ENCODE assay signal across 8 cellular contexts in genomic region chr13:48400820-48401219, GRCh38. TPM values are rescaled to one million over a fixed set of nuclear protein-coding genes. Genes with fewer than 3 reads are reported as not detected.
A peak's percentile ranks its signal among the peaks of the same experiment; 100 is the strongest.
DNase-seq lines count a peak whose midpoint lies in the region; ATAC-seq, FAIRE-seq and TF ChIP-seq lines count a peak whose summit lies in the region.

No MANE protein-coding gene starts in this region.

- no peak overlapping the region for H3K9ac ChIP-seq in IMR-90 (ENCODE audit: low read depth, low read length)
- no peak overlapping the region for H3K9ac ChIP-seq in GM12878 (ENCODE audit: control insufficient read depth, insufficient read depth, low read length)

- TF ChIP-seq POLR2A in IMR-90 (IDR thresholded peaks at IDR 0.05; ENCODE audit: low read depth, low read length) (no peak), GM12878 (IDR thresholded peaks at IDR 0.05; ENCODE audit: low read depth, low read length) (no peak)

- H2AFZ ChIP-seq in IMR-90 (replicated peaks; ENCODE audit: low read length, poor library complexity) (no peak overlapping the region), GM12878 (ENCODE audit: control insufficient read depth, low read depth, low read length) (no peak overlapping the region)

- ATAC-seq in GM18519 (IDR thresholded peaks at IDR 0.05; ENCODE audit: low FRiP score, unreplicated experiment) (peak; percentile 66), IMR-90 (ENCODE audit: low read depth) (peak; percentile 80), GM12878 (peak; percentile 73), lung (ENCODE audit: insufficient read depth, low FRiP score) (peak; percentile 75), GM21576 (IDR thresholded peaks at IDR 0.05; ENCODE audit: unreplicated experiment) (no peak), GM21515 (IDR thresholded peaks at IDR 0.05; ENCODE audit: unreplicated experiment) (no peak)

- H2BK15ac ChIP-seq in IMR-90 (ENCODE audit: low read depth, low read length): no peak overlapping the region

- no peak for TF ChIP-seq RAD21 in IMR-90 (IDR thresholded peaks at IDR 0.05; ENCODE audit: low read length)
- peak; percentile 35 for TF ChIP-seq RAD21 in GM12878 (IDR thresholded peaks at IDR 0.05; ENCODE audit: insufficient read depth, low read depth, low read length)

- H3K27me3 ChIP-seq in IMR-90 (ENCODE audit: control insufficient read depth, insufficient read depth, low read length) (no peaks in the 10 kb centered on the region), GM12878 (replicated peaks in 1 of 2; ENCODE audit: control insufficient read depth in 2 of 2, insufficient read depth in 2 of 2, low read length in 1 of 2) (no peaks in the 10 kb centered on the region), lung (ENCODE audit: control insufficient read depth, insufficient read depth) (no peaks in the 10 kb centered on the region)

- no peak overlapping the region for H3K56ac ChIP-seq in IMR-90 (ENCODE audit: extremely low read depth, insufficient read depth, low read length)

- no peak overlapping the region for H2AK5ac ChIP-seq in IMR-90 (ENCODE audit: low read depth, low read length)

- peaks cover 3 to 19% of the 10 kb centered on the region in 2 experiments; a peak in 2 of 4 replicates for H3K79me1 ChIP-seq in IMR-90 (ENCODE audit: low read depth in 1 of 2, low read length in 2 of 2)

- CTCF ChIA-PET in IMR-90 (lab: Yijun Ruan, JAX) (interaction anchor here (0.6 to 0.9 kb wide), 2 partner anchors 17 to 170 kb away, joined by 3 read pairs; no protein-coding TSS in a partner anchor), GM12878 (lab: Yijun Ruan, JAX) (interaction anchor here (1.0 to 3.4 kb wide), 7 partner anchors 12 to 180 kb away, joined by 3 to 52 read pairs (median 5); partner anchors contain the start of genes LPAR6 and RCBTB2)

- H3K23ac ChIP-seq in IMR-90 (ENCODE audit: low read depth, low read length): no peak overlapping the region

- H3K9me1 ChIP-seq in IMR-90 (ENCODE audit: insufficient read depth, low read length): no peaks in the 10 kb centered on the region

- no peaks in the 10 kb centered on the region for H4K20me1 ChIP-seq in IMR-90 (ENCODE audit: insufficient read depth, low read length)
- H4K20me1 ChIP-seq in GM12878 (ENCODE audit: control insufficient read depth, insufficient read depth): no peaks in the 10 kb centered on the region

- H3K4ac ChIP-seq in IMR-90 (ENCODE audit: low read depth, low read length): no peak overlapping the region

- H3K4me3 ChIP-seq in IMR-90 (ENCODE audit: insufficient read depth, low read depth, low read length): no peak overlapping the region
- no peak overlapping the region for H3K4me3 ChIP-seq in GM12878
- H3K4me3 ChIP-seq in lung: no peak overlapping the region

- no peaks in the 10 kb centered on the region for H3K9me3 ChIP-seq in IMR-90 (ENCODE audit: control insufficient read depth, insufficient read depth, low read length)
- H3K9me3 ChIP-seq in GM12878 (replicated peaks; ENCODE audit: control insufficient read depth, insufficient read depth, low read length): no peaks in the 10 kb centered on the region
- no peaks in the 10 kb centered on the region for H3K9me3 ChIP-seq in lung (ENCODE audit: control insufficient read depth in 2 of 2, insufficient read depth in 1 of 2, low read length in 1 of 2)

- peaks cover 5% of the 10 kb centered on the region; the same call in 1 of the 2 replicates for H3K4me1 ChIP-seq in IMR-90 (ENCODE audit: control insufficient read depth, insufficient read depth, low read length)
- peaks cover 25% of the 10 kb centered on the region; the same call in 1 of the 2 replicates for H3K4me1 ChIP-seq in GM12878 (ENCODE audit: control insufficient read depth, insufficient read depth, low read length)
- H3K4me1 ChIP-seq in lung (ENCODE audit: control insufficient read depth in 2 of 2, insufficient read depth in 2 of 2, low read length in 2 of 2): peaks cover 0 to 8% of the 10 kb centered on the region in 2 donors

- H4K8ac ChIP-seq in IMR-90 (ENCODE audit: low read depth in 2 of 2, low read length in 2 of 2): no peak overlapping the region

- DNase-seq in IMR-90: peak; percentile 46
- peak; percentile 25 for DNase-seq in GM12878 (ENCODE audit: low read depth, low spot score)
- DNase-seq in lung (ENCODE audit: low spot score): no peak
- DNase-seq in KG1 (lab: John Stamatoyannopoulos, UW): no peak
- no peak for DNase-seq in SKM-1 treated with dmso at 0.1 percent for 144 hours (lab: John Stamatoyannopoulos, UW; ENCODE audit: unreplicated experiment)

- H3K79me2 ChIP-seq in GM12878 (ENCODE audit: control insufficient read depth, insufficient read depth, low read length): no peaks in the 10 kb centered on the region

- in situ Hi-C loops in IMR-90 (cut with MboI; ENCODE audit: low sequenced_read_pairs) (no loop called here), GM12878 (cut with MboI) (no loop called here)

- H2BK120ac ChIP-seq in IMR-90 (ENCODE audit: low read depth, low read length): no peak overlapping the region

- H2AK9ac ChIP-seq in IMR-90 (replicated peaks; ENCODE audit: low read depth, low read length, poor library complexity): no peak overlapping the region

- no CpG with 5 or more reads among the region's 1 CpG for WGBS in IMR-90 (ENCODE audit: extremely low coverage in 2 of 2, insufficient read length in 1 of 2), 2 experiments
- WGBS in GM12878 (ENCODE audit: insufficient coverage, insufficient replicate concordance, low lambda C conversion rate, missing lambda C conversion rate): 100% methylated on average over 1 of the region's 1 CpG
- WGBS in lung, 2 donors: 11 to 15% methylated on average over 1 of the region's 1 CpG

- SMC1A ChIA-PET in GM12878 (lab: Charles Lee; ENCODE audit: uncharacterized antibody, unreplicated experiment): interaction anchor here (0.7 to 3.4 kb wide), 10 partner anchors 12 to 193 kb away, joined by 3 to 47 read pairs (median 4); partner anchors contain the start of gene LPAR6

- H2BK5ac ChIP-seq in IMR-90 (ENCODE audit: low read depth, low read length, poor library complexity, severe bottlenecking): peak overlapping the region; percentile 78

- H4K91ac ChIP-seq in IMR-90 (ENCODE audit: insufficient read depth, low read depth, low read length): no peak overlapping the region

- dilution Hi-C loops in IMR-90 (cut with HindIII; ENCODE audit: low sequenced_read_pairs, unreplicated experiment): no loop called here

- H3K27ac ChIP-seq in IMR-90 (ENCODE audit: insufficient read depth, low read length): peak overlapping the region; percentile 57; the same call in 1 of the 2 replicates
- peak overlapping the region; percentile 0; the same call in 1 of the 2 replicates for H3K27ac ChIP-seq in GM12878 (ENCODE audit: control insufficient read depth, insufficient read depth)
- H3K27ac ChIP-seq in lung (ENCODE audit: low read depth in 1 of 2, low read length in 1 of 2): no peak overlapping the region

- no peak overlapping the region for H2BK20ac ChIP-seq in IMR-90 (ENCODE audit: low read depth, low read length)

- intact Hi-C loops in IMR-90 (cut with micrococcal nuclease): no loop called here
- intact Hi-C loops in GM12878 (cut with micrococcal nuclease; ENCODE audit: unreplicated experiment): no loop called here

- BruUV-seq in IMR-90 (replicated peaks; lab: Mats Ljungman, UMichigan): no TSS peak
- BruUV-seq in GM12878 (replicated peaks; lab: Mats Ljungman, UMichigan): no TSS peak

- no peak overlapping the region for H3K18ac ChIP-seq in IMR-90 (ENCODE audit: low read depth, low read length)

- H3K14ac ChIP-seq in IMR-90 (replicated peaks; ENCODE audit: low read depth, low read length): no peak overlapping the region

- H4K5ac ChIP-seq in IMR-90 (ENCODE audit: low read depth, low read length): no peak overlapping the region

- H3K36me3 ChIP-seq in IMR-90 (ENCODE audit: control insufficient read depth, insufficient read depth, low read length) (no peaks in the 10 kb centered on the region), GM12878 (ENCODE audit: control insufficient read depth in 2 of 2, insufficient read depth in 2 of 2, low read length in 1 of 2) (no peaks in the 10 kb centered on the region; a peak in 1 of 4 replicates), lung (ENCODE audit: control insufficient read depth in 2 of 2, insufficient read depth in 2 of 2, low read length in 2 of 2) (no peaks in the 10 kb centered on the region)

- POLR2A ChIA-PET in IMR-90 (lab: Charles Lee; ENCODE audit: unreplicated experiment) (no interaction called here), GM12878 (lab: Charles Lee) (no interaction called here)

- peak; percentile 47 for FAIRE-seq in GM12878 (lab: Jason Lieb, UNC)

- TF ChIP-seq CTCF in IMR-90 (conservative IDR thresholded peaks at IDR 0.05; ENCODE audit: low read depth, low read length) (no peak), GM12878 (IDR thresholded peaks at IDR 0.05 in 2 of 3, conservative IDR thresholded peaks at IDR 0.05 in 1 of 3; ENCODE audit: control insufficient read depth in 2 of 3, extremely low read depth in 1 of 3, insufficient read depth in 1 of 3, low read depth in 3 of 3, low read length in 3 of 3) (peak; percentile 2 to 44 (median 14); a peak in 1 of 6 replicates), lung (IDR thresholded peaks at IDR 0.05; ENCODE audit: control extremely low read depth, extremely low read depth) (no peak)

- RAD21 ChIA-PET in GM12878 (lab: Charles Lee; ENCODE audit: unreplicated experiment): interaction anchor here (0.8 to 3.9 kb wide), 4 partner anchors 12 to 179 kb away, joined by 3 to 70 read pairs (median 4); partner anchors contain the start of gene LPAR6

- H3K4me2 ChIP-seq in IMR-90 (ENCODE audit: low read depth, low read length): peak overlapping the region; percentile 25; the same call in 1 of the 2 replicates
- no peak overlapping the region for H3K4me2 ChIP-seq in GM12878 (ENCODE audit: control insufficient read depth, insufficient read depth)

- TF ChIP-seq EP300 in GM12878 (IDR thresholded peaks at IDR 0.05; ENCODE audit: borderline replicate concordance in 1 of 2, control insufficient read depth in 1 of 2, low read depth in 2 of 2, low read length in 2 of 2): no peak

RNA-seq across cellular contexts. Expression of gene LPAR6, which starts 12.1 kb away (rescaled TPM):
- 1.4 and 4.4 TPM in 2 replicates for total RNA-seq in IMR-90 (2012; rRNA removed)
- polyA plus RNA-seq in IMR-90 (2012; rRNA removed): 0.99 and 2.0 TPM in 2 replicates
- polyA plus RNA-seq in IMR-90 (2012; cell fraction: cytosol; rRNA removed): 0.14 and 0.45 TPM in 2 replicates
- polyA plus RNA-seq in IMR-90 (2012; cell fraction: nucleus; rRNA removed; ENCODE audit: low replicate concordance): 0.04 and 1.5 TPM in 2 replicates
- 1.1 and 1.3 TPM in 2 replicates for total RNA-seq in GM12878 (2013; cell fraction: nucleolus; rRNA removed)
- total RNA-seq in GM12878 (2014; rRNA removed): 3.4 TPM in 2 replicates
- 3.1 and 3.4 TPM in 2 replicates for total RNA-seq in GM12878 (2014; rRNA removed; fragmentation: Illumina TruSeq; extraction: Trizol)
- total RNA-seq in GM12878 (2021): 2.2 TPM in 2 replicates
- 4.4 TPM for polyA plus RNA-seq in GM12878 (2011; ENCODE audit: low read depth)
- polyA plus RNA-seq in GM12878 (2011; rRNA removed): 3.1 and 5.8 TPM in 2 replicates
- 0.84 and 0.94 TPM in 2 replicates for polyA plus RNA-seq in GM12878 (2011; cell fraction: cytosol; rRNA removed)
- 1.8 and 2.0 TPM in 2 replicates for polyA plus RNA-seq in GM12878 (2011; cell fraction: nucleus; rRNA removed)
- 7.4 and 14.4 TPM in 2 replicates for polyA plus RNA-seq in GM12878 (2012)
- 4.2 and 7.5 TPM in 2 replicates for polyA plus RNA-seq in GM12878 (2014; fragmentation: Illumina TruSeq; extraction: Trizol)
- 1 to 10 TPM; 2.0 to 3.2 TPM for polyA plus RNA-seq in GM12878 (2014; fragmentation: Nextera tagmentation; extraction: Ambion mirVana)
- 1.9 and 2.3 TPM in 2 replicates for polyA plus RNA-seq in GM12878 (2014; rRNA removed)
- polyA plus RNA-seq in GM12878 (2016; fragmentation: Nextera tagmentation; extraction: Ambion mirVana): 1 to 10 TPM; 1.4 to 2.6 TPM
- 0.51 and 0.52 TPM in 2 replicates for polyA minus RNA-seq in GM12878 (2011; rRNA and poly(A)+ RNA removed)
- not detected in 2 replicates for polyA minus RNA-seq in GM12878 (2011; cell fraction: cytosol; rRNA and poly(A)+ RNA removed)
- polyA minus RNA-seq in GM12878 (2011; cell fraction: nucleus; rRNA and poly(A)+ RNA removed): 1.1 TPM in 2 replicates
- 10 to 100 TPM; 13.3 to 49.0 TPM for total RNA-seq in lung
- polyA plus RNA-seq in lung: 10 to 100 TPM; 16.4 to 35.4 TPM

Comparison
In these comparisons a context has a peak if more than half of its experiments do, and no peak if none do; other contexts are left out.
1. ATAC-seq: peak in GM18519 (single experiment), IMR-90 (single experiment), GM12878 (single experiment) and lung (single experiment); none in GM21576 (single experiment) and GM21515 (single experiment).
2. DNase-seq: peak in IMR-90 (single experiment) and GM12878 (single experiment); none in lung (single experiment), KG1 (single experiment) and SKM-1 treated with dmso at 0.1 percent for 144 hours (single experiment).
3. H3K27ac ChIP-seq: peak in IMR-90 (single experiment) and GM12878 (single experiment); none in lung (0 of 2).
4. CTCF ChIP-seq: peak in GM12878 (3 of 3); none in IMR-90 (single experiment) and lung (single experiment).